ENCODE assay signal across 16 cellular contexts in genomic region chr22:19652316-19652715, GRCh38.
A peak's percentile ranks its signal among the peaks of the same experiment; 100 is the strongest.
DNase-seq lines count a peak whose midpoint lies in the region; ATAC-seq and TF ChIP-seq lines count a peak whose summit lies in the region.
"Had no signal": no experiment of that assay in that cellular context is flagged by ENCODE, and none has a peak within 500 bp of the region (broad histone marks: within the 10 kb centered on the region; RNA-seq: fewer than 3 reads in every experiment).

No MANE protein-coding gene starts in this region.

- no peak overlapping the region for H2AK5ac ChIP-seq in trophoblast cell (ENCODE audit: low read length)

- H3K23ac ChIP-seq in trophoblast cell (ENCODE audit: low read length) = no peak overlapping the region

- H3K79me1 ChIP-seq in trophoblast cell (ENCODE audit: low read length) = no peaks in the 10 kb centered on the region

- no CpG with 5 or more reads among the region's 6 CpGs for WGBS in trophoblast cell (ENCODE audit: extremely low coverage, insufficient coverage, insufficient read length)

- H3K9me3 ChIP-seq in HEK293 (ENCODE audit: control insufficient read depth, insufficient read depth, low read depth, low read length) (no peaks in the 10 kb centered on the region), trophoblast cell (ENCODE audit: insufficient read depth, low read depth, low read length) (peaks cover 2% of the 10 kb centered on the region)

- no peak overlapping the region for H2BK5ac ChIP-seq in trophoblast cell (ENCODE audit: low read depth, low read length, poor library complexity)

- H3K4me2 ChIP-seq in trophoblast cell (ENCODE audit: low read length) = no peak overlapping the region
- H3K4me2 ChIP-seq: A549; BLaER1 treated with 17β-estradiol and CSF1 and Interleukin-3, amounts not matched to agents 10 nM and 100 nM had no signal

- H3K18ac ChIP-seq in trophoblast cell (ENCODE audit: low read length) = no peak overlapping the region

- H3K14ac ChIP-seq in trophoblast cell (ENCODE audit: low read length) = no peak overlapping the region

- no peaks in the 10 kb centered on the region for H3K27me3 ChIP-seq in trophoblast cell (ENCODE audit: insufficient read depth, low read length)
- H3K27me3 ChIP-seq: BLaER1 treated with 17β-estradiol and CSF1 and Interleukin-3, amounts not matched to agents 10 nM and 100 nM had no signal

- no peak overlapping the region for H4K8ac ChIP-seq in trophoblast cell (ENCODE audit: low read depth, low read length)

- no peak for ATAC-seq in sciatic nerve
- ATAC-seq: A549; CD8-positive, alpha-beta T cell had no signal

- no peak overlapping the region for H4K91ac ChIP-seq in trophoblast cell (ENCODE audit: low read depth, low read length)

- H3K36me3 ChIP-seq in HEK293 (ENCODE audit: control insufficient read depth in 2 of 2, insufficient read depth in 1 of 2, low read length in 2 of 2) = no peaks in the 10 kb centered on the region
- H3K36me3 ChIP-seq in trophoblast cell (ENCODE audit: control insufficient read depth in 1 of 2, insufficient read depth in 2 of 2, low read length in 2 of 2) = no peaks in the 10 kb centered on the region
- H3K36me3 ChIP-seq: BLaER1 treated with 17β-estradiol and CSF1 and Interleukin-3, amounts not matched to agents 10 nM and 100 nM had no signal

- CTCF ChIA-PET in HEK293 (lab: Yijun Ruan, JAX) = interaction anchor here (0.6 kb wide), 1 partner anchor 511 kb away, joined by 3 read pairs; no protein-coding TSS in a partner anchor

- H3K4ac ChIP-seq in trophoblast cell (ENCODE audit: low read depth, low read length) = no peak overlapping the region

- DNase-seq in mesenteric fat pad (ENCODE audit: low spot score) (peak; percentile 53), sciatic nerve (ENCODE audit: low spot score) (peak; percentile 27), trophoblast cell (no peak)
- DNase-seq in NK-92 treated with Interleukin-12 subunit alpha and Interleukin-12 subunit beta, amount 100 ng/mL, for 24 hours (lab: John Stamatoyannopoulos, UW) = no peak
- DNase-seq: AML-193; Caco-2; Calu3; CD4-positive, alpha-beta T cell; CD8-positive, alpha-beta T cell; DMS79 treated with DMSO at 0.1 percent for 48 hours; GF-D8 had no signal

- H2BK12ac ChIP-seq in trophoblast cell (ENCODE audit: low read length) = no peak overlapping the region

- H3K79me2 ChIP-seq in trophoblast cell (ENCODE audit: control insufficient read depth, insufficient read depth, low read length, poor library complexity) = no peaks in the 10 kb centered on the region

- no peak overlapping the region for H4K12ac ChIP-seq in trophoblast cell (ENCODE audit: low read depth, low read length)

- POLR2A ChIA-PET in HEK293 (lab: Yijun Ruan, JAX) = no interaction called here

- intact Hi-C loops in sciatic nerve (cut with DNase I) = no loop called here

- no peak overlapping the region for H3K27ac ChIP-seq in HEK293 (ENCODE audit: extremely low read depth, low read depth, low read length)
- no peak overlapping the region for H3K27ac ChIP-seq in trophoblast cell (ENCODE audit: low read depth, low read length)
- H3K27ac ChIP-seq: 22Rv1; A549; BLaER1 treated with 17β-estradiol and CSF1 and Interleukin-3, amounts not matched to agents 10 nM and 100 nM; C4-2B had no signal

- H2BK120ac ChIP-seq in trophoblast cell (ENCODE audit: insufficient read depth, low read length, poor library complexity) = no peak overlapping the region

- H3K9ac ChIP-seq in trophoblast cell (ENCODE audit: low read length) = no peak overlapping the region
- H3K9ac ChIP-seq: BLaER1 treated with 17β-estradiol and CSF1 and Interleukin-3, amounts not matched to agents 10 nM and 100 nM had no signal

- H3K4me1 ChIP-seq in HEK293 (ENCODE audit: control insufficient read depth, insufficient read depth, low read length) (no peaks in the 10 kb centered on the region), trophoblast cell (ENCODE audit: control insufficient read depth in 1 of 2, insufficient read depth in 2 of 2, low read length in 2 of 2) (no peaks in the 10 kb centered on the region)
- H3K4me1 ChIP-seq: A549; BLaER1 treated with 17β-estradiol and CSF1 and Interleukin-3, amounts not matched to agents 10 nM and 100 nM; Caco-2 had no signal

- H3K4me3 ChIP-seq in HEK293 (ENCODE audit: low read depth, low read length) (no peak overlapping the region), trophoblast cell (ENCODE audit: low read depth, low read length) (no peak overlapping the region)
- H3K4me3 ChIP-seq: A549; BLaER1 treated with 17β-estradiol and CSF1 and Interleukin-3, amounts not matched to agents 10 nM and 100 nM had no signal

- no peak overlapping the region for H2AFZ ChIP-seq in trophoblast cell (ENCODE audit: insufficient read depth, low read length, poor library complexity)

- TF ChIP-seq CTCF in HEK293 (tag by site-specific recombination; IDR thresholded peaks at IDR 0.05) = no peak

TF ChIP-seq in HEK293, 187 proteins besides CTCF, POLR2A, EP300 and RAD21:
- TF ChIP-seq ZNF391 (tag by site-specific recombination; IDR thresholded peaks at IDR 0.05; ENCODE audit: borderline replicate concordance, low read depth) (no peak), ZNF610 (tag by site-specific recombination; IDR thresholded peaks at IDR 0.05; ENCODE audit: borderline replicate concordance) (no peak), ZSCAN16 (tag by site-specific recombination; IDR thresholded peaks at IDR 0.05) (no peak), ZNF335 (tag by site-specific recombination; conservative IDR thresholded peaks at IDR 0.05) (0 out of 2 replicates have a peak, but pooled peaks have one; percentile 16), ZNF626 (tag by site-specific recombination; IDR thresholded peaks at IDR 0.05) (no peak), ZNF157 (tag by site-specific recombination; IDR thresholded peaks at IDR 0.05) (no peak)

Comparison
In these comparisons a context has a peak if more than half of its experiments do, and no peak if none do; other contexts are left out.
1. DNase-seq: peak in mesenteric fat pad (single experiment) and sciatic nerve (single experiment); none in NK-92 treated with Interleukin-12 subunit alpha and Interleukin-12 subunit beta, amount 100 ng/mL, for 24 hours (single experiment) and trophoblast cell (0 of 2).